8 cellular contexts compared by ENCODE assay signal in the genomic region with DNA sequence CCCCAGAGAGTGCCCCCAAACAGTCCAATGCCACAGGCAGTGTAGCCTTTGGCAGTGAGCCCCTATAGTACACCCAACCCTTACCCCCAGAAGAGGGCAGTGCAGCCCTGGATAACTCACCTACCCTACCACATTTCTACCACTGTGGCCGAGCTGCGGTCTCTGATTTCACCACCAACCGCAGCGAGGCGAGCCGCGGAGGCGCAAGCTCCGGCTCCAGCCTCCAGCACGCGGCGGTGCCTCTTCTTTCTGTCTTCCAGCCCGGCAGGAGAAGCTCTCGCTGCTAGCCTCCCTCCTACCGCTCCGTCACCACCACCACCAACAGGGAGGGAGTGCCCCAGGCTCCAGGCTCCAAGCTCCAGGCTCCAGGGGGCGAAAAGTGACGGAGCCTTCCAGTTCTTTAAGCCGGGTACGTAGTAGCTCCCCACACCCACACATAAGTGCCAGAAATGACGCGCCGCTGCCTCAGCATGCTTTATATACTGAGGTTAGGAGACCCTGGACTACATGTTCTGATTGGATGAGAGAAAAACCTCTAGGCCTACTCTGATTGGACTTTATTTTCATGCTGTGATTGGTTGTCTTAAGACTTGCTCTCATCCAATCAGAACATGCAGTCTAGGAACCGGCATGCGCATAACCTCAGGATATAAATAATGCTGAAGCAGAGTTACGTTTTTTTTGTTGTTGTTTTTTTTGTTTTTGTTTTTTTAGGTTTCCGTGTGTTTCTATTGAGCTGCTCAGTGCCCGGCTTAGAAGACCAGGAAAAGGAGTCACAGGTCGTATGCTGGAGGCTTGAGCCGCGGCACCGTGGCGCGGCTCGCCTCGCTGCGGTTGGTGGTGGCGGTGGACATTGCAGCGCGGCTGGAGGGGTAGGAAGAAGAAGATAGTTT.
DNase-seq lines count a peak whose midpoint lies in the region; ATAC-seq and TF ChIP-seq lines count a peak whose summit lies in the region.

A gene (plus strand): TSS at position 645 of the 893 bp plus-strand sequence.

- H3K36me3 Mint-ChIP-seq in nephron (ENCODE audit: low read depth), result peaks cover 13% of the 10 kb centered on the region

- peak; percentile 69 for DNase-seq in SIG-M5 treated with dmso at 0.1 percent for 504 hours (lab: John Stamatoyannopoulos, UW; ENCODE audit: unreplicated experiment)
- DNase-seq in SIG-M5 (lab: John Stamatoyannopoulos, UW), result no peak
- peak; percentile 68 for DNase-seq in NCI-H1694 treated with DMSO at 0.1 percent for 48 hours (lab: John Stamatoyannopoulos, UW)
- DNase-seq in SKM-1 treated with dmso at 0.1 percent for 144 hours (lab: John Stamatoyannopoulos, UW; ENCODE audit: unreplicated experiment), result peak; percentile 43
- peak; percentile 20 for DNase-seq in epithelial cell of prostate (ENCODE audit: low read depth, low spot score)

- peak; percentile 54 to 55 (median 54) for TF ChIP-seq CTCF in nephron (IDR thresholded peaks at IDR 0.05; ENCODE audit: unreplicated experiment in 3 of 3)

- H3K4me1 Mint-ChIP-seq in nephron, result peaks cover 25% of the 10 kb centered on the region

- no peak within 1 kb of the TSS for H3K4me3 Mint-ChIP-seq in nephron

- ATAC-seq in HG03521 (IDR thresholded peaks at IDR 0.05; ENCODE audit: unreplicated experiment), result no peak
- ATAC-seq in GM21528 (IDR thresholded peaks at IDR 0.05; ENCODE audit: low FRiP score, unreplicated experiment), result no peak

- peak within 1 kb of the TSS in 1 of 3 experiments; percentile 43 for H3K27ac Mint-ChIP-seq in nephron

- no peak within 1 kb of the TSS for H3K27ac ChIP-seq in epithelial cell of prostate

- H3K27me3 Mint-ChIP-seq in nephron (ENCODE audit: low read depth), result no peaks in the 10 kb centered on the region

- H3K9me3 Mint-ChIP-seq in nephron, result no peaks in the 10 kb centered on the region
